Comparison of ENCODE assay signal across 8 cellular contexts in genomic region chr22:21951931-21952465, GRCh38. TPM values are rescaled to one million over a fixed set of nuclear protein-coding genes. Genes with fewer than 3 reads are reported as not detected.
DNase-seq lines count a peak whose midpoint lies in the region; ATAC-seq, FAIRE-seq and TF ChIP-seq lines count a peak whose summit lies in the region.

No MANE protein-coding gene starts in this region.

- H3K27ac Mint-ChIP-seq in activated naive CD4-positive, alpha-beta T cell treated with anti-CD3 and anti-CD28 coated beads, Interleukin-2, amount 50 U/mL, for 72 hours, result peak overlapping the region in 1 of 2 donors; percentile 82

- H3K4me1 ChIP-seq in right atrium auricular region, result peaks cover 0 to 52% of the 10 kb centered on the region in 2 donors

- no peaks in the 10 kb centered on the region for H3K36me3 Mint-ChIP-seq in activated naive CD4-positive, alpha-beta T cell treated with anti-CD3 and anti-CD28 coated beads, Interleukin-2, amount 50 U/mL, for 72 hours

- FAIRE-seq in GM12891 (lab: Jason Lieb, UNC), result no peak

- H3K36me3 ChIP-seq in right atrium auricular region, result no peaks in the 10 kb centered on the region

- no peak for TF ChIP-seq POLR2A in GM12891 (IDR thresholded peaks at IDR 0.05; ENCODE audit: low read depth, low read length)

- no peaks in the 10 kb centered on the region for H3K27me3 ChIP-seq in right atrium auricular region

- ATAC-seq in activated naive CD4-positive, alpha-beta T cell treated with anti-CD3 and anti-CD28 coated beads, Interleukin-2, amount 50 U/mL, for 72 hours, result peak; percentile 19 to 40

- no peaks in the 10 kb centered on the region for H3K9me3 ChIP-seq in right atrium auricular region

- H3K4me3 ChIP-seq in right atrium auricular region, result peak overlapping the region; percentile 73 to 81

- peak; percentile 35 for DNase-seq in GM12891 (ENCODE audit: insufficient read length, low spot score)
- peak; percentile 66 for DNase-seq in NAMALWA (ENCODE audit: low spot score)
- no peak for DNase-seq in activated naive CD4-positive, alpha-beta T cell treated with anti-CD3 and anti-CD28 coated beads, Interleukin-2, amount 50 U/mL, for 72 hours (ENCODE audit: low spot score in 2 of 2)
- DNase-seq in right atrium auricular region (ENCODE audit: low spot score), result peak; percentile 63
- peak; percentile 68 for DNase-seq in retina
- DNase-seq in NCI-H2171 treated with DMSO at 0.1 percent for 48 hours (lab: John Stamatoyannopoulos, UW), result no peak
- DNase-seq in T-helper 9 cell, result no peak
- DNase-seq in NCI-H1436 (lab: John Stamatoyannopoulos, UW), result no peak

- no peak for TF ChIP-seq CTCF in right atrium auricular region (IDR thresholded peaks at IDR 0.05)

- peak overlapping the region; percentile 72 to 76 for H3K27ac ChIP-seq in right atrium auricular region

- no peaks in the 10 kb centered on the region for H3K9me3 Mint-ChIP-seq in activated naive CD4-positive, alpha-beta T cell treated with anti-CD3 and anti-CD28 coated beads, Interleukin-2, amount 50 U/mL, for 72 hours

TF ChIP-seq in GM12891, 5 proteins besides CTCF, POLR2A, EP300 and RAD21:
- no peak for TF ChIP-seq POU2F2 (IDR thresholded peaks at IDR 0.05; ENCODE audit: low read depth, low read length)
- TF ChIP-seq PAX5 (IDR thresholded peaks at IDR 0.05; ENCODE audit: insufficient read depth, low read length, severe bottlenecking), result no peak
- TF ChIP-seq POLR2AphosphoS5 (IDR thresholded peaks at IDR 0.05; ENCODE audit: low read depth, low read length), result no peak
- TF ChIP-seq TAF1 (IDR thresholded peaks at IDR 0.05; ENCODE audit: low read depth, low read length), result no peak
- TF ChIP-seq SPI1 (IDR thresholded peaks at IDR 0.05; ENCODE audit: low read depth, low read length), result no peak

RNA-seq across cellular contexts. Expression of gene PPM1F, which starts 0.7 kb away (rescaled TPM):
- 6.3 TPM for polyA plus RNA-seq in GM12891 (2012; ENCODE audit: low read depth, missing spikeins)
- 10 to 100 TPM; 16.8 to 17.5 TPM for total RNA-seq in activated naive CD4-positive, alpha-beta T cell treated with anti-CD3 and anti-CD28 coated beads, Interleukin-2, amount 50 U/mL, for 72 hours
- 10 to 100 TPM; 17.0 to 29.6 TPM for total RNA-seq in right atrium auricular region

RNA-seq across cellular contexts. Expression of gene TOP3B, which starts 30.6 kb away (rescaled TPM):
- 12.7 TPM for polyA plus RNA-seq in GM12891 (2012; ENCODE audit: low read depth, missing spikeins)
- total RNA-seq in activated naive CD4-positive, alpha-beta T cell treated with anti-CD3 and anti-CD28 coated beads, Interleukin-2, amount 50 U/mL, for 72 hours, result 10 to 100 TPM; 41.4 to 42.7 TPM
- 10 to 100 TPM; 11.5 to 12.3 TPM for total RNA-seq in right atrium auricular region

Comparison
In these comparisons a context has a peak if more than half of its experiments do, and no peak if none do; other contexts are left out.
1. DNase-seq: peak in GM12891 (single experiment), NAMALWA (single experiment), right atrium auricular region (single experiment) and retina (single experiment); none in activated naive CD4-positive, alpha-beta T cell treated with anti-CD3 and anti-CD28 coated beads, Interleukin-2, amount 50 U/mL, for 72 hours (0 of 2), NCI-H2171 treated with DMSO at 0.1 percent for 48 hours (single experiment), T-helper 9 cell (single experiment) and NCI-H1436 (single experiment).